In genomic region chr1:206559661-206559995, GRCh38 we compare ENCODE assay signal across 1 cellular context.
TF ChIP-seq lines count a peak whose summit lies in the region.

No MANE protein-coding gene starts in this region.

TF ChIP-seq in HepG2, 621 proteins besides CTCF, POLR2A, EP300 and RAD21:
- TF ChIP-seq ZFP91 (CRISPR knock-in tag; IDR thresholded peaks at IDR 0.05; ENCODE audit: borderline replicate concordance) (no peak), MEF2D (CRISPR knock-in tag; IDR thresholded peaks at IDR 0.05) (no peak), KLF11 (CRISPR knock-in tag; IDR thresholded peaks at IDR 0.05) (no peak), ZNF281 (CRISPR knock-in tag; IDR thresholded peaks at IDR 0.05; ENCODE audit: borderline replicate concordance) (no peak), ARNT2 (CRISPR knock-in tag; IDR thresholded peaks at IDR 0.05; ENCODE audit: low read depth) (no peak), RBM39 (IDR thresholded peaks at IDR 0.05; ENCODE audit: low read depth, low read length, poor library complexity, severe bottlenecking) (no peak), ZBTB34 (CRISPR knock-in tag; IDR thresholded peaks at IDR 0.05) (no peak), YY1 (IDR thresholded peaks at IDR 0.05; ENCODE audit: insufficient read depth, insufficient replicate concordance, low read depth, low read length) (no peak), RNF2 (conservative IDR thresholded peaks at IDR 0.05; ENCODE audit: low read depth) (no peak), SMAD1 (CRISPR knock-in tag; IDR thresholded peaks at IDR 0.05; ENCODE audit: borderline replicate concordance, low read depth) (no peak), MIER3 (CRISPR knock-in tag; IDR thresholded peaks at IDR 0.05; ENCODE audit: borderline replicate concordance) (no peak), ZNF431 (CRISPR knock-in tag; IDR thresholded peaks at IDR 0.05; ENCODE audit: borderline replicate concordance, low read depth) (no peak), ZNF883 (CRISPR knock-in tag; IDR thresholded peaks at IDR 0.05; ENCODE audit: not compliant biosample characterization) (no peak), KMT2A (CRISPR knock-in tag; IDR thresholded peaks at IDR 0.05) (no peak), ARHGAP35 (CRISPR knock-in tag; IDR thresholded peaks at IDR 0.05; ENCODE audit: borderline replicate concordance) (no peak), NFYB (CRISPR knock-in tag; IDR thresholded peaks at IDR 0.05) (no peak), ZNF784 (CRISPR knock-in tag; IDR thresholded peaks at IDR 0.05; ENCODE audit: borderline replicate concordance) (no peak), CAMTA2 (CRISPR knock-in tag; IDR thresholded peaks at IDR 0.05; ENCODE audit: borderline replicate concordance) (no peak), TSC22D2 (CRISPR knock-in tag; IDR thresholded peaks at IDR 0.05; ENCODE audit: borderline replicate concordance) (no peak), FLYWCH1 (CRISPR knock-in tag; IDR thresholded peaks at IDR 0.05) (no peak)
TF ChIP-seq in HepG2: peak in this region for 0.
